Comparison of ENCODE assay signal across 1 cellular context in genomic region chr2:174951746-174952145, GRCh38.
TF ChIP-seq lines count a peak whose summit lies in the region.

No MANE protein-coding gene starts in this region.

TF ChIP-seq in GM23338, 12 proteins besides CTCF, POLR2A, EP300 and RAD21 (continued from another document):
- no peak for TF ChIP-seq JUNB (IDR thresholded peaks at IDR 0.05; ENCODE audit: unreplicated experiment)
- TF ChIP-seq NANOG (IDR thresholded peaks at IDR 0.05; ENCODE audit: borderline replicate concordance) = no peak
- no peak for TF ChIP-seq POLR2AphosphoS5 (IDR thresholded peaks at IDR 0.05; ENCODE audit: low read depth)
- TF ChIP-seq EZH2phosphoT487 (IDR thresholded peaks at IDR 0.05; ENCODE audit: unreplicated experiment) = no peak
- no peak for TF ChIP-seq REST (IDR thresholded peaks at IDR 0.05; ENCODE audit: unreplicated experiment)
- TF ChIP-seq ETS1 (IDR thresholded peaks at IDR 0.05) = no peak
- no peak for TF ChIP-seq STAT1 (IDR thresholded peaks at IDR 0.05; ENCODE audit: unreplicated experiment)
- no peak for TF ChIP-seq ZNF114 (CRISPR knock-in tag; IDR thresholded peaks at IDR 0.05)
TF ChIP-seq in GM23338: peak in this region for 0.
